14 cellular contexts compared by ENCODE assay signal in the genomic region with DNA sequence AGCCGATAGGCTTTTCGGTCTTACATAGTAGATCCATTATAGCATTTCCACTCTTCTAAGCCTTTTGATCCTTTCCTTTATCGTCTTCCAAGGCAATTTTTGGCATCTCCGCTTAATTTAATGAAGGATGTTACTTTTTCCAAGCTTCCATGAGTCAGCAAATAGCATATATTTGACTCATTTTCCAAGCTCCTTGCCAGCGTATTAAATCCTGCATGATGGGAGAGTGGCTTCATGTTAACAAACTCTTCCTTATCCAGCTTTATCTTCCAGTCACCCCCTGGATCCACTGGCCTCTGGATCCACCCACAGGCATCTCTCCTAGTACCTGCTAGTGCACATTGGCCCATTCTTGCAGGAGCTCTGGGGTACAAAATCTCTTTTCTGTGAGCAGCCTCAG. TPM values are rescaled to one million over a fixed set of nuclear protein-coding genes. Genes with fewer than 3 reads are reported as not detected.
DNase-seq lines count a peak whose midpoint lies in the region; ATAC-seq and TF ChIP-seq lines count a peak whose summit lies in the region.
"Had no signal": no experiment of that assay in that cellular context is flagged by ENCODE, and none has a peak within 500 bp of the region (broad histone marks: within the 10 kb centered on the region; RNA-seq: fewer than 3 reads in every experiment).

No MANE protein-coding gene starts in this region.

- H3K79me2 ChIP-seq in OCI-LY3 (ENCODE audit: low read length), result no peaks in the 10 kb centered on the region

- no peak overlapping the region for H3K27ac ChIP-seq in OCI-LY3 (ENCODE audit: low read length)
- H3K27ac ChIP-seq in upper lobe of right lung, result no peak overlapping the region
- H3K27ac ChIP-seq: ascending aorta, SK-N-MC had no signal

- no peak overlapping the region for H2AFZ ChIP-seq in OCI-LY3 (ENCODE audit: low read depth, low read length)

- no peak overlapping the region; the same call in 1 of the 2 replicates for H3K4me3 ChIP-seq in OCI-LY3 (ENCODE audit: low read length)
- H3K4me3 ChIP-seq in upper lobe of right lung, result no peak overlapping the region
- H3K4me3 ChIP-seq: ascending aorta, SK-N-MC had no signal

- peaks cover 45% of the 10 kb centered on the region for H3K4me1 ChIP-seq in OCI-LY3 (ENCODE audit: low read length)
- H3K4me1 ChIP-seq in upper lobe of right lung, result no peaks in the 10 kb centered on the region
- H3K4me1 ChIP-seq: ascending aorta had no signal

- intact Hi-C loops in upper lobe of right lung (cut with DNase I), result no loop called here

- H3K36me3 ChIP-seq in OCI-LY3 (replicated peaks; ENCODE audit: low read depth, low read length) (no peaks in the 10 kb centered on the region), upper lobe of right lung (no peaks in the 10 kb centered on the region)
- H3K36me3 ChIP-seq: ascending aorta had no signal

- DNase-seq in AG09319 (ENCODE audit: extremely low read depth, low read depth) (peak; percentile 55), dermis blood vessel endothelial cell (peak; percentile 52), omental fat pad (ENCODE audit: low spot score) (no peak), upper lobe of right lung (no peak), NCI-H345 (lab: John Stamatoyannopoulos, UW) (no peak)
- DNase-seq: CD4-positive, alpha-beta memory T cell; NCI-H2227 treated with DMSO at 0.1 percent for 48 hours; stimulated activated naive CD4-positive, alpha-beta T cell treated with Interleukin-2 at 50 U/mL for 16 hours had no signal

- TF ChIP-seq CTCF in AG09319 (IDR thresholded peaks at IDR 0.05; ENCODE audit: low read depth, low read length) (no peak), OCI-LY3 (IDR thresholded peaks at IDR 0.05; ENCODE audit: low read depth, low read length) (no peak), omental fat pad (IDR thresholded peaks at IDR 0.05) (no peak), upper lobe of right lung (IDR thresholded peaks at IDR 0.05) (no peak)

- H3K9me3 ChIP-seq in OCI-LY3 (ENCODE audit: insufficient read depth, low read length) (no peaks in the 10 kb centered on the region), upper lobe of right lung (no peaks in the 10 kb centered on the region)
- H3K9me3 ChIP-seq: ascending aorta had no signal

- H3K27me3 ChIP-seq in OCI-LY3 (ENCODE audit: low read depth, low read length) (no peaks in the 10 kb centered on the region), upper lobe of right lung (no peaks in the 10 kb centered on the region)
- H3K27me3 ChIP-seq: ascending aorta had no signal

- ATAC-seq in omental fat pad (ENCODE audit: low FRiP score) (peak; percentile 88), GM21825 (IDR thresholded peaks at IDR 0.05; ENCODE audit: unreplicated experiment) (no peak), HG02759 (IDR thresholded peaks at IDR 0.05; ENCODE audit: unreplicated experiment) (no peak), upper lobe of right lung (no peak)

- peak overlapping the region; percentile 97 for H3K4me2 ChIP-seq in OCI-LY3 (ENCODE audit: low read length)

- H4K20me1 ChIP-seq in OCI-LY3 (ENCODE audit: insufficient read depth, low read length), result no peaks in the 10 kb centered on the region

- H3K9ac ChIP-seq in OCI-LY3 (ENCODE audit: low read length), result no peak overlapping the region

RNA-seq across cellular contexts. Expression of gene OR9A2, which starts 13.0 kb away (rescaled TPM):
- not detected in 2 replicates for total RNA-seq in dermis blood vessel endothelial cell
- not detected for total RNA-seq in omental fat pad
- total RNA-seq in upper lobe of right lung, result not detected
- total RNA-seq: activated CD8-positive, alpha-beta memory T cell treated with anti-CD3 and anti-CD28 coated beads for 36 hours; ascending aorta; CD4-positive, alpha-beta memory T cell had no signal

RNA-seq across cellular contexts. Expression of gene OR6V1, which starts 38.2 kb away (rescaled TPM):
- total RNA-seq in dermis blood vessel endothelial cell (not detected in 2 replicates), omental fat pad (not detected), upper lobe of right lung (not detected)
- total RNA-seq: activated CD8-positive, alpha-beta memory T cell treated with anti-CD3 and anti-CD28 coated beads for 36 hours; ascending aorta; CD4-positive, alpha-beta memory T cell had no signal

RNA-seq across cellular contexts. Expression of gene KEL, which starts 51.7 kb away (rescaled TPM):
- not detected in 2 replicates for total RNA-seq in dermis blood vessel endothelial cell
- total RNA-seq in omental fat pad, result under 1 TPM in 2 of 4 donors, not detected in 2; 0.28 to 0.96 TPM
- total RNA-seq in upper lobe of right lung, result 0.87 TPM
- total RNA-seq: ascending aorta had no signal

Comparison
In these comparisons a context has a peak if more than half of its experiments do, and no peak if none do; other contexts are left out.
1. DNase-seq: peak in AG09319 (single experiment) and dermis blood vessel endothelial cell (single experiment); none in omental fat pad (single experiment), upper lobe of right lung (single experiment) and NCI-H345 (single experiment).